8 cellular contexts compared by ENCODE assay signal in the genomic region with DNA sequence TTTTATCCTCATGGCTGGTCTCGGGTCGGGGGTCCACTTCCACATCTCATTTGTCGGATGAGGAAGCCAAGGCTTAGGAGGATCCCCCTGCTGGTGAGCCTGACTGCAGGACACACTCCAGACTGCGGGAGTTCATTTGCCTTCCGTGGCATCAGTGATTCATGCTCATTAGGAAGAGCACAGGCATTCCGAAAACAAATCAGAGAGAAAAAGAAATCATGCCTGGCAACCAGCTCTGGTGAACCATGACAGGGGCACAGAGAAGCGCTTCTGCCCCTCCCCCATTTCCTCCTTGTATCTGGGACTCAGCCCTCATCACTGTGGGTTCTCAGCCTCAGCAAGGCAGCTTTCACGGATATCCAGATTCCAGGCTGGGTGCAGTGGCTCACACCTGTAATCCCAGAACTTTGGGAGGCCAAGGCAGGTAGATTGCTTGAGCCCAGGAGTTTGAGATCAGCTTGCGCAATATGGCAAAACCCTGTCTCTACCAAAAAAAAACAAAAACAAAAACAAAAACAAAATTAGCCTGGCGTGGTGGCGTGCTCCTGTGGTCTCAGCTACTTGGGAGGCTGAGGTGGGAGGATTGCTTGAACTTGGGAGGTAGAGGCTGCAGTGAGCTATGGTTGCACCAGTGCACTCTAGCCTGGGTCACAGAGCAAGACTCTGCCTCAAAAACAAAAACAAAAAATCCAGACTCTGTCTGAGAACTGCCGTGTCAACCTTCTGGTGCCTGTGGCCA. TPM values are rescaled to one million over a fixed set of nuclear protein-coding genes. Genes with fewer than 3 reads are reported as not detected.
DNase-seq lines count a peak whose midpoint lies in the region; ATAC-seq and TF ChIP-seq lines count a peak whose summit lies in the region.

No MANE protein-coding gene starts in this region.

- H3K36me3 Mint-ChIP-seq in activated T-cell treated with anti-CD3 and anti-CD28 coated beads, Interleukin-2, amount 50 U/mL, for 4 hours (ENCODE audit: insufficient read depth): no peaks in the 10 kb centered on the region

- ATAC-seq in GM18870 (IDR thresholded peaks at IDR 0.05; ENCODE audit: unreplicated experiment): peak; percentile 43
- ATAC-seq in activated T-cell treated with anti-CD3 and anti-CD28 coated beads, Interleukin-2, amount 50 U/mL, for 4 hours: peak; percentile 15 to 32

- peak overlapping the region; percentile 95 for H3K27ac ChIP-seq in 22Rv1

- peak; percentile 83 for DNase-seq in NCI-H226
- peak; percentile 56 for DNase-seq in activated T-cell treated with anti-CD3 and anti-CD28 coated beads, Interleukin-2, amount 50 U/mL, for 4 hours
- peak; percentile 94 for DNase-seq in fibroblast of peridontal ligament (ENCODE audit: extremely low read depth)
- DNase-seq in retina: peak; percentile 14
- no peak for DNase-seq in foreskin melanocyte
- no peak for DNase-seq in NCI-H2227 treated with DMSO at 0.1 percent for 48 hours (lab: John Stamatoyannopoulos, UW)

- peak overlapping the region; percentile 56 for H3K4me3 Mint-ChIP-seq in activated T-cell treated with anti-CD3 and anti-CD28 coated beads, Interleukin-2, amount 50 U/mL, for 4 hours

- no peaks in the 10 kb centered on the region for H3K9me3 Mint-ChIP-seq in activated T-cell treated with anti-CD3 and anti-CD28 coated beads, Interleukin-2, amount 50 U/mL, for 4 hours

- H3K4me1 Mint-ChIP-seq in activated T-cell treated with anti-CD3 and anti-CD28 coated beads, Interleukin-2, amount 50 U/mL, for 4 hours (ENCODE audit: low read depth): peaks cover 83% of the 10 kb centered on the region

- peak; percentile 33 for TF ChIP-seq CTCF in 22Rv1 (IDR thresholded peaks at IDR 0.05)

- no peaks in the 10 kb centered on the region for H3K27me3 Mint-ChIP-seq in activated T-cell treated with anti-CD3 and anti-CD28 coated beads, Interleukin-2, amount 50 U/mL, for 4 hours (ENCODE audit: low read depth)

RNA-seq across cellular contexts. Expression of a gene that starts 28.4 kb away (rescaled TPM):
- 1 to 10 TPM; 2.1 to 3.8 (median 3.0) TPM for total RNA-seq in activated T-cell treated with anti-CD3 and anti-CD28 coated beads, Interleukin-2, amount 50 U/mL, for 4 hours

RNA-seq across cellular contexts. Expression of a gene that starts 51.5 kb away (rescaled TPM):
- total RNA-seq in activated T-cell treated with anti-CD3 and anti-CD28 coated beads, Interleukin-2, amount 50 U/mL, for 4 hours: 10 to 100 TPM; 29.6 to 32.7 (median 30.4) TPM

RNA-seq across cellular contexts. Expression of a gene that starts 55.1 kb away (rescaled TPM):
- total RNA-seq in activated T-cell treated with anti-CD3 and anti-CD28 coated beads, Interleukin-2, amount 50 U/mL, for 4 hours: 10 to 100 TPM; 66.5 to 70.2 (median 66.5) TPM

Comparison
In these comparisons a context has a peak if more than half of its experiments do, and no peak if none do; other contexts are left out.
1. DNase-seq: peak in NCI-H226 (single experiment), activated T-cell treated with anti-CD3 and anti-CD28 coated beads, Interleukin-2, amount 50 U/mL, for 4 hours (single experiment), fibroblast of peridontal ligament (single experiment) and retina (single experiment); none in foreskin melanocyte (single experiment) and NCI-H2227 treated with DMSO at 0.1 percent for 48 hours (single experiment).